Comparison of ENCODE assay signal across 30 cellular contexts in genomic region chr3:100703865-100704264, GRCh38.
"Had no signal": no experiment of that assay in that cellular context is flagged by ENCODE, and none has a peak within 500 bp of the region (broad histone marks: within the 10 kb centered on the region; RNA-seq: fewer than 3 reads in every experiment).

No MANE protein-coding gene starts in this region.

- H3K27ac ChIP-seq: neutrophil, parathyroid adenoma, psoas muscle, right lobe of liver, sigmoid colon, suprapubic skin, testis, tibial artery, transverse colon, upper lobe of right lung, uterus had no signal

- H2AFZ ChIP-seq: parathyroid adenoma had no signal

- ATAC-seq: naive thymus-derived CD8-positive, alpha-beta T cell; natural killer cell treated with Interleukin-12 subunit alpha and Interleukin-12 subunit beta and Interleukin-15 and Interleukin-18, amount 100 ng/mL, for 72 hours; psoas muscle; right cardiac atrium; right lobe of liver; stimulated activated effector memory CD8-positive, alpha-beta T cell treated with anti-CD3 and anti-CD28 coated beads, Interleukin-12 subunit alpha, Interleukin-12 subunit beta, amount 100 ng/mL, for 72 hours; stimulated activated naive CD8-positive, alpha-beta T cell treated with anti-CD3 and anti-CD28 coated beads, Interleukin-15, amount 100 ng/mL, for 72 hours; stimulated activated naive CD8-positive, alpha-beta T cell treated with anti-CD3 and anti-CD28 coated beads, Interleukin-15, Interleukin-2, amounts not matched to agents 100 U/mL and 50 U/mL, for 24 hours; upper lobe of right lung had no signal

- H3K9me3 ChIP-seq: neutrophil, psoas muscle, right lobe of liver, sigmoid colon, suprapubic skin, testis, tibial artery, transverse colon, upper lobe of right lung, uterus had no signal

- H3K27me3 ChIP-seq: right lobe of liver, sigmoid colon, testis, upper lobe of right lung had no signal

- H3K36me3 ChIP-seq: neutrophil, right lobe of liver, sigmoid colon, suprapubic skin, tibial artery, transverse colon, upper lobe of right lung, uterus had no signal

- H3K9ac ChIP-seq: parathyroid adenoma had no signal

- DNase-seq: naive thymus-derived CD8-positive, alpha-beta T cell; nephron progenitor cell; nucleus accumbens; posterior cingulate gyrus; psoas muscle; right cardiac atrium; right lobe of liver; sigmoid colon; small intestine; stimulated activated CD4-positive, alpha-beta T cell treated with anti-CD3 and anti-CD28 coated beads, Interleukin-15, amount 100 ng/mL, for 24 hours; stimulated activated CD4-positive, alpha-beta T cell treated with anti-CD3 and anti-CD28 coated beads, Interleukin-2, amount 100 ng/mL, for 24 hours; stimulated activated CD4-positive, alpha-beta T cell treated with anti-CD3 and anti-CD28 coated beads, Interleukin-2, amount 100 ng/mL, for 48 hours; stimulated activated CD4-positive, alpha-beta T cell treated with anti-CD3 and anti-CD28 coated beads, Interleukin-4, amount 100 ng/mL, for 24 hours; stimulated activated naive CD4-positive, alpha-beta T cell; stimulated activated naive CD8-positive, alpha-beta T cell treated with anti-CD3 and anti-CD28 coated beads, Interleukin-15, amount 100 ng/mL, for 72 hours; stimulated activated naive CD8-positive, alpha-beta T cell treated with anti-CD3 and anti-CD28 coated beads, Interleukin-15, Interleukin-2, amounts not matched to agents 100 U/mL and 50 U/mL, for 24 hours; substantia nigra; testis; tibial artery; transverse colon; upper lobe of right lung; uterus had no signal

- H3K79me2 ChIP-seq: parathyroid adenoma had no signal

- H3K4me3 ChIP-seq: psoas muscle, right lobe of liver, sigmoid colon, suprapubic skin, testis, tibial artery, transverse colon, upper lobe of right lung, uterus had no signal

- H3K4me3 Mint-ChIP-seq: naive thymus-derived CD8-positive, alpha-beta T cell; natural killer cell treated with Interleukin-12 subunit alpha and Interleukin-12 subunit beta and Interleukin-15 and Interleukin-18, amount 100 ng/mL, for 72 hours; nephron progenitor cell; neural crest cell; stimulated activated effector memory CD8-positive, alpha-beta T cell treated with anti-CD3 and anti-CD28 coated beads, Interleukin-12 subunit alpha, Interleukin-12 subunit beta, amount 100 ng/mL, for 72 hours; stimulated activated naive CD8-positive, alpha-beta T cell treated with anti-CD3 and anti-CD28 coated beads, Interleukin-15, amount 100 ng/mL, for 72 hours; type B pancreatic cell had no signal

- H3K27ac Mint-ChIP-seq: naive thymus-derived CD8-positive, alpha-beta T cell; natural killer cell treated with Interleukin-12 subunit alpha and Interleukin-12 subunit beta and Interleukin-15 and Interleukin-18, amount 100 ng/mL, for 72 hours; nephron progenitor cell; progenitor cell of endocrine pancreas; stimulated activated effector memory CD8-positive, alpha-beta T cell treated with anti-CD3 and anti-CD28 coated beads, Interleukin-12 subunit alpha, Interleukin-12 subunit beta, amount 100 ng/mL, for 72 hours; stimulated activated naive CD8-positive, alpha-beta T cell treated with anti-CD3 and anti-CD28 coated beads, Interleukin-15, amount 100 ng/mL, for 72 hours; type B pancreatic cell had no signal

- H3K36me3 Mint-ChIP-seq: naive thymus-derived CD8-positive, alpha-beta T cell had no signal

- H3K4me1 ChIP-seq: parathyroid adenoma, psoas muscle, testis, upper lobe of right lung, uterus had no signal

- FAIRE-seq: small intestine had no signal
